In genomic region chr20:59559024-59559817, GRCh38 we compare ENCODE assay signal across 1 cellular context.
TF ChIP-seq lines count a peak whose summit lies in the region.

No MANE protein-coding gene starts in this region.

TF ChIP-seq in IMR-90, 13 proteins besides CTCF, POLR2A, EP300 and RAD21 (continued from another document):
- no peak for TF ChIP-seq USF2 (IDR thresholded peaks at IDR 0.05; ENCODE audit: low read depth, low read length)
- no peak for TF ChIP-seq MAZ (IDR thresholded peaks at IDR 0.05; ENCODE audit: borderline replicate concordance, low read depth, low read length)
